In the genomic region with DNA sequence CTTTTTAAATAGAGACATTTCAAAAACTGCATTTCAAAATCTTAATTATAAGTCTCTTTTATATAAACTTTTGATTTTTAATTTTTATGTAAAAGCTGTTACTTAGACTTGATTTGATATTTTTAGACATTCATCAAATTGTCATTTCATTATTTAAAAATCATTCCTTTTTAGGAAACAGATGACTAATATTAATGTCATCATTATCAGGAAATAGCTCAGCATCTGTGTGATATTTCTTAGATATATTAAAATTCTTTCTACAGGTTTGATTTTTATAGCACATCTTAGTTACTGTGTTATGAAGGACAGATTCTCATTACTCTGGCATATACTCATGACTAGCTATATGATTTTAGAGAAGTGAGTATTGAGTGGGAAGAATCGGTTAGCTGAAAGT, we compare ENCODE assay signal across 27 cellular contexts. TPM values are rescaled to one million over a fixed set of nuclear protein-coding genes. Genes with fewer than 3 reads are reported as not detected.
"Had no signal": no experiment of that assay in that cellular context is flagged by ENCODE, and none has a peak within 500 bp of the region (broad histone marks: within the 10 kb centered on the region; RNA-seq: fewer than 3 reads in every experiment).

No MANE protein-coding gene starts in this region.

- FAIRE-seq: astrocyte had no signal

- DNase-seq: activated CD4-positive, alpha-beta memory T cell treated with anti-CD3 and anti-CD28 coated beads, Interleukin-2, amount 10 ng/mL, durations not matched to agents 7 days and 5 days; activated CD4-positive, alpha-beta T cell treated with anti-CD3 and anti-CD28 coated beads for 1 hour; activated CD4-positive, alpha-beta T cell treated with anti-CD3 and anti-CD28 coated beads for 4 hours; activated CD4-positive, alpha-beta T cell treated with anti-CD3 and anti-CD28 coated beads, Interleukin-2, amount 10 ng/mL, durations not matched to agents 7 days and 5 days; activated CD4-positive, alpha-beta T cell treated with anti-CD3 and anti-CD28 coated beads, Interleukin-2, amount 50 U/mL, for 4 hours; activated effector memory CD4-positive, alpha-beta T cell treated with Interleukin-2 at 50 U/mL for 16 hours; activated gamma-delta T cell treated with Interleukin-2 at 50 U/mL for 16 hours; activated naive CD4-positive, alpha-beta T cell treated with anti-CD3 and anti-CD28 coated beads, Interleukin-2, amount 50 U/mL, for 16 hours; activated naive CD4-positive, alpha-beta T cell treated with Interleukin-2 at 50 U/mL for 16 hours; activated T-cell treated with anti-CD3 and anti-CD28 coated beads, Interleukin-2, amount 50 U/mL, for 4 hours; amniotic stem cell; anterior cingulate cortex; brain microvascular endothelial cell; dorsolateral prefrontal cortex; effector memory CD4-positive, alpha-beta T cell; endodermal cell; esophagus squamous epithelium; foreskin melanocyte; head of caudate nucleus; T-helper 2 cell had no signal

- H3K27me3 ChIP-seq: brain microvascular endothelial cell, dorsolateral prefrontal cortex, esophagus squamous epithelium had no signal

- H3K36me3 ChIP-seq: brain microvascular endothelial cell, esophagus squamous epithelium had no signal

- H3K4me1 ChIP-seq: esophagus squamous epithelium had no signal

- H3K27ac ChIP-seq: brain microvascular endothelial cell, dorsolateral prefrontal cortex, epithelial cell of prostate, esophagus squamous epithelium, VCaP had no signal

- H3K4me3 ChIP-seq: dorsolateral prefrontal cortex, esophagus squamous epithelium had no signal

- H3K9me3 ChIP-seq: esophagus squamous epithelium had no signal

- ATAC-seq: activated T-cell treated with anti-CD3 and anti-CD28 coated beads, Interleukin-2, amount 50 U/mL, for 4 hours; activated T-helper 17 cell treated with anti-CD3 and anti-CD28 coated beads, Interleukin-2, amount 50 U/mL, for 72 hours; WTC11 had no signal

RNA-seq across cellular contexts. Expression of a gene that starts 17.2 kb away (rescaled TPM):
- total RNA-seq: T-helper 1 cell treated with Interleukin-12 subunit alpha and Interleukin-12 subunit beta and Interleukin-4 antibody, amounts not matched to agents 30 ng/mL and 1 ng/mL, for 36 hours had no signal

RNA-seq across cellular contexts. Expression of a gene that starts 44.8 kb away (rescaled TPM):
- total RNA-seq: chondrocyte had no signal
